In the genomic region with DNA sequence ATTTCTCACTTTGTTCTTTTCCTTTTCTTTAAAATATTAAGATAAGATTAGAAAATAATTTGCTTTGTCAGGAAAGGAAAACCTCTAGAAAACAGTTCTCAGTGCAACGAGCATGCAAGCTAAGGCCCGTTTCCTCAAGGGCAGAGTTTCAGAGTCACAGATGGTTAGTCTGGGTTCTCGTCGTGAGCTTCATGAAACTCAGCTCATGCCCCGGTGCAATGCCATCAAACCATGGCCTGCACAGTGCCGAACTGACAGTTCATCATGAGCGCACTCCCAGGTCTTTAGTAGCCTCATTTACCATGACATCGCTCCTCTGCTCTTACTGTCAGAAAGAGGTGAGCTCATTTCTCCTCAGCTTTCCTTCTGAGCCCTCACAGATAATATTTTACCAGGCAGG, we compare ENCODE assay signal across 13 cellular contexts.
A peak's percentile ranks its signal among the peaks of the same experiment; 100 is the strongest.
DNase-seq lines count a peak whose midpoint lies in the region; ATAC-seq lines count a peak whose summit lies in the region.
"Had no signal": no experiment of that assay in that cellular context is flagged by ENCODE, and none has a peak within 500 bp of the region (broad histone marks: within the 10 kb centered on the region; RNA-seq: fewer than 3 reads in every experiment).

No MANE protein-coding gene starts in this region.

- peak; percentile 77 for ATAC-seq in GM19023 (IDR thresholded peaks at IDR 0.05; ENCODE audit: unreplicated experiment)
- peak; percentile 83 for ATAC-seq in GM21786 (IDR thresholded peaks at IDR 0.05; ENCODE audit: unreplicated experiment)
- peak; percentile 69 for ATAC-seq in HG03139 (IDR thresholded peaks at IDR 0.05; ENCODE audit: unreplicated experiment)
- ATAC-seq in stimulated activated naive B cell treated with anti-CD40 and anti-IgM and Interleukin-4, amounts not matched to agents 10 μg/mL and 1 μg/mL and 100 μg/mL, for 72 hours (replicated peaks): peak; percentile 59 to 73
- no peak for ATAC-seq in activated T-helper 17 cell treated with anti-CD3 and anti-CD28 coated beads, Interleukin-2, amount 50 U/mL, for 72 hours (replicated peaks)

- H3K27ac Mint-ChIP-seq in stimulated activated naive B cell treated with anti-CD40 and anti-IgM and Interleukin-4, amounts not matched to agents 10 μg/mL and 1 μg/mL and 100 μg/mL, for 72 hours: no peak overlapping the region
- no peak overlapping the region for H3K27ac Mint-ChIP-seq in activated T-helper 17 cell treated with anti-CD3 and anti-CD28 coated beads, Interleukin-2, amount 50 U/mL, for 72 hours
- H3K27ac Mint-ChIP-seq: CD4-positive, alpha-beta T cell; immature natural killer cell had no signal

- no peaks in the 10 kb centered on the region for H3K27me3 Mint-ChIP-seq in stimulated activated naive B cell treated with anti-CD40 and anti-IgM and Interleukin-4, amounts not matched to agents 10 μg/mL and 1 μg/mL and 100 μg/mL, for 72 hours
- peaks cover 15% of the 10 kb centered on the region for H3K27me3 Mint-ChIP-seq in activated T-helper 17 cell treated with anti-CD3 and anti-CD28 coated beads, Interleukin-2, amount 50 U/mL, for 72 hours
- H3K27me3 Mint-ChIP-seq: IgD-negative memory B cell had no signal

- H3K9me3 Mint-ChIP-seq in stimulated activated naive B cell treated with anti-CD40 and anti-IgM and Interleukin-4, amounts not matched to agents 10 μg/mL and 1 μg/mL and 100 μg/mL, for 72 hours: peaks cover 0 to 3% of the 10 kb centered on the region in 2 donors
- peaks cover 4% of the 10 kb centered on the region for H3K9me3 Mint-ChIP-seq in activated T-helper 17 cell treated with anti-CD3 and anti-CD28 coated beads, Interleukin-2, amount 50 U/mL, for 72 hours
- H3K9me3 Mint-ChIP-seq: CD4-positive, alpha-beta T cell; IgD-negative memory B cell; immature natural killer cell had no signal

- H3K4me1 Mint-ChIP-seq in stimulated activated naive B cell treated with anti-CD40 and anti-IgM and Interleukin-4, amounts not matched to agents 10 μg/mL and 1 μg/mL and 100 μg/mL, for 72 hours: peaks cover 18 to 35% of the 10 kb centered on the region in 2 donors
- H3K4me1 Mint-ChIP-seq in activated T-helper 17 cell treated with anti-CD3 and anti-CD28 coated beads, Interleukin-2, amount 50 U/mL, for 72 hours: no peaks in the 10 kb centered on the region
- H3K4me1 Mint-ChIP-seq: immature natural killer cell had no signal

- peaks cover 0 to 3% of the 10 kb centered on the region in 2 donors for H3K36me3 Mint-ChIP-seq in stimulated activated naive B cell treated with anti-CD40 and anti-IgM and Interleukin-4, amounts not matched to agents 10 μg/mL and 1 μg/mL and 100 μg/mL, for 72 hours
- no peaks in the 10 kb centered on the region for H3K36me3 Mint-ChIP-seq in activated T-helper 17 cell treated with anti-CD3 and anti-CD28 coated beads, Interleukin-2, amount 50 U/mL, for 72 hours (ENCODE audit: low read depth)
- H3K36me3 Mint-ChIP-seq: IgD-negative memory B cell, immature natural killer cell had no signal

- H3K4me3 Mint-ChIP-seq in stimulated activated naive B cell treated with anti-CD40 and anti-IgM and Interleukin-4, amounts not matched to agents 10 μg/mL and 1 μg/mL and 100 μg/mL, for 72 hours: no peak overlapping the region
- no peak overlapping the region for H3K4me3 Mint-ChIP-seq in activated T-helper 17 cell treated with anti-CD3 and anti-CD28 coated beads, Interleukin-2, amount 50 U/mL, for 72 hours
- H3K4me3 Mint-ChIP-seq: CD4-positive, alpha-beta T cell; immature natural killer cell had no signal

- DNase-seq in stimulated activated naive B cell treated with anti-CD40 and anti-IgM and Interleukin-4, amounts not matched to agents 10 μg/mL and 1 μg/mL and 100 μg/mL, for 72 hours: no peak
- no peak for DNase-seq in UCSD-AML1 (lab: John Stamatoyannopoulos, UW; ENCODE audit: unreplicated experiment)
- no peak for DNase-seq in activated CD8-positive, alpha-beta memory T cell treated with anti-CD3 and anti-CD28 coated beads, Interleukin-2, amount 50 U/mL, for 48 hours
- DNase-seq: CD4-positive, alpha-beta T cell; dorsolateral prefrontal cortex; H7; immature natural killer cell; NCI-H1436 treated with DMSO at 0.1 percent for 48 hours had no signal
